15 cellular contexts compared by ENCODE assay signal in genomic region chr16:89953671-89954406, GRCh38. TPM values are rescaled to one million over a fixed set of nuclear protein-coding genes. Genes with fewer than 3 reads are reported as not detected.
DNase-seq lines count a peak whose midpoint lies in the region; ATAC-seq and TF ChIP-seq lines count a peak whose summit lies in the region.
"Had no signal": no experiment of that assay in that cellular context is flagged by ENCODE, and none has a peak within 500 bp of the region (broad histone marks: within the 10 kb centered on the region; RNA-seq: fewer than 3 reads in every experiment).

No MANE protein-coding gene starts in this region.

- no peaks in the 10 kb centered on the region for H3K27me3 ChIP-seq in BLaER1
- H3K27me3 ChIP-seq in BE2C = no peaks in the 10 kb centered on the region

- H3K9me3 ChIP-seq in BLaER1 (no peaks in the 10 kb centered on the region), BE2C (no peaks in the 10 kb centered on the region)
- H3K9me3 ChIP-seq: prostate gland had no signal

- H3K4me3 ChIP-seq in BLaER1 (no peak overlapping the region), BE2C (ENCODE audit: low read depth, low read length) (no peak overlapping the region)
- H3K4me3 ChIP-seq: lung, prostate gland had no signal

- TF ChIP-seq CTCF in BE2C (IDR thresholded peaks at IDR 0.05; ENCODE audit: low read depth, low read length) (no peak), glutamatergic neuron (IDR thresholded peaks at IDR 0.05; ENCODE audit: partially characterized antibody, unreplicated experiment) (no peak)

- H3K36me3 Mint-ChIP-seq in glutamatergic neuron (ENCODE audit: unreplicated experiment) = no peaks in the 10 kb centered on the region

- DNase-seq in NOMO-1 treated with dmso at 0.1 percent for 144 hours (lab: John Stamatoyannopoulos, UW; ENCODE audit: unreplicated experiment) (peak; percentile 5), globus pallidus (ENCODE audit: low spot score) (no peak), BE2C (no peak), glutamatergic neuron (no peak)
- DNase-seq: activated CD4-positive, CD25-positive, alpha-beta regulatory T cell; hippocampal formation; NCI-H2171; stimulated activated CD4-positive, alpha-beta T cell treated with anti-CD3 and anti-CD28 coated beads, Interleukin-4, amount 100 ng/mL, for 4 hours had no signal

- H3K9ac ChIP-seq in BLaER1 = no peak overlapping the region

- H3K4me1 ChIP-seq in BLaER1 (peaks cover 58% of the 10 kb centered on the region), BE2C (peaks cover 8% of the 10 kb centered on the region; the same call in 1 of the 2 replicates)

- peak overlapping the region; percentile 59 for H3K4me2 ChIP-seq in BLaER1

- peaks cover 7% of the 10 kb centered on the region for H3K9me3 Mint-ChIP-seq in glutamatergic neuron (ENCODE audit: unreplicated experiment)
- H3K9me3 Mint-ChIP-seq: activated T-helper 17 cell treated with anti-CD3 and anti-CD28 coated beads, Interleukin-2, amount 50 U/mL, for 72 hours had no signal

- H3K4me3 Mint-ChIP-seq in glutamatergic neuron (ENCODE audit: unreplicated experiment) = no peak overlapping the region
- H3K4me3 Mint-ChIP-seq: activated T-helper 17 cell treated with anti-CD3 and anti-CD28 coated beads, Interleukin-2, amount 50 U/mL, for 72 hours had no signal

- peaks cover 79% of the 10 kb centered on the region for H4K20me1 ChIP-seq in BLaER1

- peaks cover 19% of the 10 kb centered on the region for H3K27me3 Mint-ChIP-seq in glutamatergic neuron (ENCODE audit: unreplicated experiment)
- H3K27me3 Mint-ChIP-seq: activated T-helper 17 cell treated with anti-CD3 and anti-CD28 coated beads, Interleukin-2, amount 50 U/mL, for 72 hours had no signal

- ATAC-seq in GM19351 (IDR thresholded peaks at IDR 0.05; ENCODE audit: unreplicated experiment) (peak; percentile 72), HG02798 (IDR thresholded peaks at IDR 0.05; ENCODE audit: poor library complexity, unreplicated experiment) (peak; percentile 70), GM21360 (IDR thresholded peaks at IDR 0.05; ENCODE audit: unreplicated experiment) (no peak)
- ATAC-seq: activated T-helper 17 cell treated with anti-CD3 and anti-CD28 coated beads, Interleukin-2, amount 50 U/mL, for 72 hours had no signal

- peaks cover 22% of the 10 kb centered on the region for H3K4me1 Mint-ChIP-seq in glutamatergic neuron (ENCODE audit: low read depth, unreplicated experiment)

- peaks cover 52% of the 10 kb centered on the region for H3K36me3 ChIP-seq in BLaER1
- H3K36me3 ChIP-seq in BE2C = peaks cover 21% of the 10 kb centered on the region

- no peak overlapping the region for H3K27ac Mint-ChIP-seq in glutamatergic neuron (ENCODE audit: unreplicated experiment)
- H3K27ac Mint-ChIP-seq: activated T-helper 17 cell treated with anti-CD3 and anti-CD28 coated beads, Interleukin-2, amount 50 U/mL, for 72 hours had no signal

- no peak overlapping the region for H3K27ac ChIP-seq in BLaER1
- H3K27ac ChIP-seq: prostate gland had no signal

RNA-seq across cellular contexts. Expression of gene DEF8, which starts 5.3 kb away (rescaled TPM):
- 249 TPM for polyA plus RNA-seq in BE2C (2012; ENCODE audit: insufficient read depth, insufficient read length, low read depth)
- 96.0 TPM for total RNA-seq in glutamatergic neuron (ENCODE audit: unreplicated experiment)

RNA-seq across cellular contexts. Expression of gene TUBB3, which starts 30.7 kb away (rescaled TPM):
- polyA plus RNA-seq in BE2C (2012; ENCODE audit: insufficient read depth, insufficient read length, low read depth) = 710 TPM
- 3,960 TPM for total RNA-seq in glutamatergic neuron (ENCODE audit: unreplicated experiment)

RNA-seq across cellular contexts. Expression of gene MC1R, which starts 35.2 kb away (rescaled TPM):
- 35.3 TPM for polyA plus RNA-seq in BE2C (2012; ENCODE audit: insufficient read depth, insufficient read length, low read depth)
- total RNA-seq in glutamatergic neuron (ENCODE audit: unreplicated experiment) = 12.8 TPM
